ENCODE assay signal across 42 cellular contexts in genomic region chr10:124430077-124430476, GRCh38. TPM values are rescaled to one million over a fixed set of nuclear protein-coding genes. Genes with fewer than 3 reads are reported as not detected.
"Had no signal": no experiment of that assay in that cellular context is flagged by ENCODE, and none has a peak within 500 bp of the region (broad histone marks: within the 10 kb centered on the region; RNA-seq: fewer than 3 reads in every experiment).

No MANE protein-coding gene starts in this region.

- H3K9me3 Mint-ChIP-seq: activated naive CD4-positive, alpha-beta T cell treated with anti-CD3 and anti-CD28 coated beads for 36 hours; activated naive CD4-positive, alpha-beta T cell treated with anti-CD3 and anti-CD28 coated beads, Interleukin-2, amount 10 ng/mL, durations not matched to agents 7 days and 5 days; activated naive CD4-positive, alpha-beta T cell treated with anti-CD3 and anti-CD28 coated beads, Interleukin-2, amount 50 U/mL, for 24 hours; activated naive CD4-positive, alpha-beta T cell treated with anti-CD3 and anti-CD28 coated beads, Interleukin-2, amount 50 U/mL, for 72 hours; activated naive CD8-positive, alpha-beta T cell treated with anti-CD3 and anti-CD28 coated beads for 36 hours; activated naive CD8-positive, alpha-beta T cell treated with anti-CD3 and anti-CD28 coated beads, Interleukin-2, amount 10 ng/mL, durations not matched to agents 7 days and 5 days; activated naive CD8-positive, alpha-beta T cell treated with anti-CD3 and anti-CD28 coated beads, Interleukin-2, amount 50 U/mL, for 24 hours; activated T-cell treated with anti-CD3 and anti-CD28 coated beads, Interleukin-2, amount 50 U/mL, for 24 hours; activated T-cell treated with anti-CD3 and anti-CD28 coated beads, Interleukin-2, amount 50 U/mL, for 4 hours; activated T-cell treated with anti-CD3 and anti-CD28 coated beads, Interleukin-2, amount 50 U/mL, for 72 hours; activated T-helper 1 cell treated with anti-CD3 and anti-CD28 coated beads, Interleukin-12 subunit alpha, Interleukin-12 subunit beta, Interleukin-2, Interleukin-4 antibody, amounts not matched to agents 30 ng/mL and 10 ng/mL and 1 ng/mL, durations not matched to agents 14 hours and 24 hours and 36 hours; activated T-helper 17 cell treated with anti-CD3 and anti-CD28 coated beads, Interleukin-2, amount 50 U/mL, for 72 hours; activated T-helper 2 cell treated with anti-CD3 and anti-CD28 coated beads, Interferon-gamma antibody, Interleukin-2, Interleukin-4, amounts not matched to agents 10 μg/mL and 5 μg/mL and 100 μg/mL, durations not matched to agents 14 hours and 24 hours and 36 hours; central memory CD8-positive, alpha-beta T cell had no signal

- H3K27me3 Mint-ChIP-seq: activated naive CD8-positive, alpha-beta T cell had no signal

- H3K27ac ChIP-seq: adrenal gland, ascending aorta, body of pancreas, brain microvascular endothelial cell, breast epithelium, cardiac muscle cell had no signal

- H3K4me1 Mint-ChIP-seq: activated naive CD4-positive, alpha-beta T cell treated with anti-CD3 and anti-CD28 coated beads, Interleukin-2, amount 10 ng/mL, durations not matched to agents 7 days and 5 days; activated naive CD4-positive, alpha-beta T cell treated with anti-CD3 and anti-CD28 coated beads, Interleukin-2, amount 50 U/mL, for 24 hours; activated naive CD8-positive, alpha-beta T cell treated with anti-CD3 and anti-CD28 coated beads for 36 hours; activated naive CD8-positive, alpha-beta T cell treated with anti-CD3 and anti-CD28 coated beads, Interleukin-2, amount 10 ng/mL, durations not matched to agents 7 days and 5 days; activated naive CD8-positive, alpha-beta T cell treated with anti-CD3 and anti-CD28 coated beads, Interleukin-2, amount 50 U/mL, for 24 hours; activated T-helper 17 cell treated with anti-CD3 and anti-CD28 coated beads, Interleukin-2, amount 50 U/mL, for 72 hours; central memory CD8-positive, alpha-beta T cell had no signal

- H3K9me3 ChIP-seq: adrenal gland, ascending aorta, body of pancreas, breast epithelium had no signal

- H3K36me3 Mint-ChIP-seq: activated naive CD4-positive, alpha-beta T cell treated with anti-CD3 and anti-CD28 coated beads, Interleukin-2, amount 10 ng/mL, durations not matched to agents 7 days and 5 days; activated naive CD4-positive, alpha-beta T cell treated with anti-CD3 and anti-CD28 coated beads, Interleukin-2, amount 50 U/mL, for 24 hours; activated naive CD4-positive, alpha-beta T cell treated with anti-CD3 and anti-CD28 coated beads, Interleukin-2, amount 50 U/mL, for 72 hours; activated naive CD8-positive, alpha-beta T cell; activated naive CD8-positive, alpha-beta T cell treated with anti-CD3 and anti-CD28 coated beads for 36 hours; activated naive CD8-positive, alpha-beta T cell treated with anti-CD3 and anti-CD28 coated beads, Interleukin-2, amount 10 ng/mL, durations not matched to agents 7 days and 5 days; brain had no signal

- H3K36me3 ChIP-seq: adrenal gland, ascending aorta, brain microvascular endothelial cell, breast epithelium, cardiac muscle cell had no signal

- DNase-seq: activated effector memory CD4-positive, alpha-beta T cell treated with anti-CD3 and anti-CD28 coated beads, Interleukin-2, amount 50 U/mL, for 16 hours; activated effector memory CD4-positive, alpha-beta T cell treated with Interleukin-2 at 50 U/mL for 16 hours; activated gamma-delta T cell; activated gamma-delta T cell treated with Interleukin-2 at 50 U/mL for 16 hours; activated naive CD4-positive, alpha-beta T cell; activated naive CD4-positive, alpha-beta T cell treated with anti-CD3 and anti-CD28 coated beads for 36 hours; activated naive CD4-positive, alpha-beta T cell treated with anti-CD3 and anti-CD28 coated beads, Interleukin-2, amount 10 ng/mL, durations not matched to agents 7 days and 5 days; activated naive CD4-positive, alpha-beta T cell treated with anti-CD3 and anti-CD28 coated beads, Interleukin-2, amount 50 U/mL, for 16 hours; activated naive CD4-positive, alpha-beta T cell treated with Interleukin-2 at 50 U/mL for 16 hours; activated naive CD8-positive, alpha-beta T cell treated with anti-CD3 and anti-CD28 coated beads for 36 hours; activated naive CD8-positive, alpha-beta T cell treated with anti-CD3 and anti-CD28 coated beads, Interleukin-2, amount 10 ng/mL, durations not matched to agents 7 days and 5 days; activated naive CD8-positive, alpha-beta T cell treated with anti-CD3 and anti-CD28 coated beads, Interleukin-2, amount 50 U/mL, for 24 hours; activated T-cell treated with anti-CD3 and anti-CD28 coated beads for 4 hours; activated T-cell treated with anti-CD3 and anti-CD28 coated beads, Interleukin-2, amount 50 U/mL, for 1 hour; activated T-cell treated with anti-CD3 and anti-CD28 coated beads, Interleukin-2, amount 50 U/mL, for 24 hours; activated T-cell treated with anti-CD3 and anti-CD28 coated beads, Interleukin-2, amount 50 U/mL, for 4 hours; activated T-cell treated with anti-CD3 and anti-CD28 coated beads, Interleukin-2, amount 50 U/mL, for 48 hours; activated T-cell treated with anti-CD3 and anti-CD28 coated beads, Interleukin-2, amount 50 U/mL, for 72 hours; adrenal gland; amniotic stem cell; amygdala; anterior cingulate cortex; aorta; body of pancreas; brain microvascular endothelial cell; caudate nucleus; central memory CD4-positive, alpha-beta T cell; cerebellar nuclear complex had no signal

- H3K27ac Mint-ChIP-seq: activated naive CD4-positive, alpha-beta T cell treated with anti-CD3 and anti-CD28 coated beads for 36 hours; activated naive CD4-positive, alpha-beta T cell treated with anti-CD3 and anti-CD28 coated beads, Interleukin-2, amount 10 ng/mL, durations not matched to agents 7 days and 5 days; activated naive CD4-positive, alpha-beta T cell treated with anti-CD3 and anti-CD28 coated beads, Interleukin-2, amount 50 U/mL, for 24 hours; activated naive CD4-positive, alpha-beta T cell treated with anti-CD3 and anti-CD28 coated beads, Interleukin-2, amount 50 U/mL, for 72 hours; activated naive CD8-positive, alpha-beta T cell; activated naive CD8-positive, alpha-beta T cell treated with anti-CD3 and anti-CD28 coated beads for 36 hours; activated naive CD8-positive, alpha-beta T cell treated with anti-CD3 and anti-CD28 coated beads, Interleukin-2, amount 10 ng/mL, durations not matched to agents 7 days and 5 days; activated naive CD8-positive, alpha-beta T cell treated with anti-CD3 and anti-CD28 coated beads, Interleukin-2, amount 50 U/mL, for 24 hours; activated T-cell treated with anti-CD3 and anti-CD28 coated beads, Interleukin-2, amount 50 U/mL, for 24 hours; activated T-cell treated with anti-CD3 and anti-CD28 coated beads, Interleukin-2, amount 50 U/mL, for 72 hours; activated T-helper 1 cell treated with anti-CD3 and anti-CD28 coated beads, Interleukin-12 subunit alpha, Interleukin-12 subunit beta, Interleukin-2, Interleukin-4 antibody, amounts not matched to agents 30 ng/mL and 10 ng/mL and 1 ng/mL, durations not matched to agents 14 hours and 24 hours and 36 hours; activated T-helper 17 cell treated with anti-CD3 and anti-CD28 coated beads, Interleukin-2, amount 50 U/mL, for 72 hours; activated T-helper 2 cell treated with anti-CD3 and anti-CD28 coated beads, Interferon-gamma antibody, Interleukin-2, Interleukin-4, amounts not matched to agents 10 μg/mL and 5 μg/mL and 100 μg/mL, durations not matched to agents 14 hours and 24 hours and 36 hours; brain had no signal

- ATAC-seq: activated naive CD4-positive, alpha-beta T cell treated with anti-CD3 and anti-CD28 coated beads, Interleukin-2, amount 50 U/mL, for 72 hours; activated naive CD8-positive, alpha-beta T cell treated with anti-CD3 and anti-CD28 coated beads, Interleukin-2, amount 50 U/mL, for 24 hours; activated T-cell treated with anti-CD3 and anti-CD28 coated beads, Interleukin-2, amount 50 U/mL, for 4 hours; activated T-cell treated with anti-CD3 and anti-CD28 coated beads, Interleukin-2, amount 50 U/mL, for 72 hours; activated T-helper 17 cell treated with anti-CD3 and anti-CD28 coated beads, Interleukin-2, amount 50 U/mL, for 72 hours; body of pancreas had no signal

- H3K4me1 ChIP-seq: adrenal gland, ascending aorta, breast epithelium had no signal

- H3K27me3 ChIP-seq: adrenal gland, ascending aorta, breast epithelium, cardiac muscle cell had no signal

- H3K4me3 Mint-ChIP-seq: activated naive CD4-positive, alpha-beta T cell treated with anti-CD3 and anti-CD28 coated beads for 36 hours; activated naive CD4-positive, alpha-beta T cell treated with anti-CD3 and anti-CD28 coated beads, Interleukin-2, amount 10 ng/mL, durations not matched to agents 7 days and 5 days; activated naive CD4-positive, alpha-beta T cell treated with anti-CD3 and anti-CD28 coated beads, Interleukin-2, amount 50 U/mL, for 24 hours; activated naive CD8-positive, alpha-beta T cell; activated naive CD8-positive, alpha-beta T cell treated with anti-CD3 and anti-CD28 coated beads for 36 hours; activated naive CD8-positive, alpha-beta T cell treated with anti-CD3 and anti-CD28 coated beads, Interleukin-2, amount 10 ng/mL, durations not matched to agents 7 days and 5 days; activated naive CD8-positive, alpha-beta T cell treated with anti-CD3 and anti-CD28 coated beads, Interleukin-2, amount 50 U/mL, for 24 hours; activated T-cell treated with anti-CD3 and anti-CD28 coated beads, Interleukin-2, amount 50 U/mL, for 24 hours; activated T-cell treated with anti-CD3 and anti-CD28 coated beads, Interleukin-2, amount 50 U/mL, for 4 hours; activated T-cell treated with anti-CD3 and anti-CD28 coated beads, Interleukin-2, amount 50 U/mL, for 72 hours; activated T-helper 1 cell treated with anti-CD3 and anti-CD28 coated beads, Interleukin-12 subunit alpha, Interleukin-12 subunit beta, Interleukin-2, Interleukin-4 antibody, amounts not matched to agents 30 ng/mL and 10 ng/mL and 1 ng/mL, durations not matched to agents 14 hours and 24 hours and 36 hours; activated T-helper 17 cell treated with anti-CD3 and anti-CD28 coated beads, Interleukin-2, amount 50 U/mL, for 72 hours; brain; central memory CD8-positive, alpha-beta T cell had no signal

- H3K4me3 ChIP-seq: adrenal gland, ascending aorta, body of pancreas, breast epithelium, cardiac muscle cell had no signal

RNA-seq across cellular contexts. Expression of gene NKX1-2, which starts 19.8 kb away (rescaled TPM):
- total RNA-seq: activated naive CD4-positive, alpha-beta T cell treated with anti-CD3 and anti-CD28 coated beads for 36 hours; activated naive CD4-positive, alpha-beta T cell treated with anti-CD3 and anti-CD28 coated beads, Interleukin-2, amount 50 U/mL, for 72 hours; activated naive CD8-positive, alpha-beta T cell treated with anti-CD3 and anti-CD28 coated beads for 36 hours; activated naive CD8-positive, alpha-beta T cell treated with anti-CD3 and anti-CD28 coated beads, Interleukin-2, amount 10 ng/mL, durations not matched to agents 7 days and 5 days; activated T-cell treated with anti-CD3 and anti-CD28 coated beads, Interleukin-2, amount 50 U/mL, for 4 hours; activated T-cell treated with anti-CD3 and anti-CD28 coated beads, Interleukin-2, amount 50 U/mL, for 72 hours; activated T-helper 1 cell treated with anti-CD3 and anti-CD28 coated beads, Interleukin-12 subunit alpha, Interleukin-12 subunit beta, Interleukin-2, Interleukin-4 antibody, amounts not matched to agents 30 ng/mL and 10 ng/mL and 1 ng/mL, durations not matched to agents 14 hours and 24 hours and 36 hours; activated T-helper 17 cell treated with anti-CD3 and anti-CD28 coated beads, Interleukin-2, amount 50 U/mL, for 72 hours; activated T-helper 2 cell treated with anti-CD3 and anti-CD28 coated beads, Interferon-gamma antibody, Interleukin-2, Interleukin-4, amounts not matched to agents 10 μg/mL and 5 μg/mL and 100 μg/mL, durations not matched to agents 14 hours and 24 hours and 36 hours; adrenal gland; aorta; ascending aorta; astrocyte; body of pancreas; cardiac septum had no signal
- polyA plus RNA-seq: adipose tissue, adrenal gland, aorta, cardiac muscle cell had no signal
